ENCODE assay signal across 9 cellular contexts in genomic region chr7:155598810-155599210, GRCh38. TPM values are rescaled to one million over a fixed set of nuclear protein-coding genes. Genes with fewer than 3 reads are reported as not detected.
DNase-seq lines count a peak whose midpoint lies in the region; ATAC-seq and TF ChIP-seq lines count a peak whose summit lies in the region.
"Had no signal": no experiment of that assay in that cellular context is flagged by ENCODE, and none has a peak within 500 bp of the region (broad histone marks: within the 10 kb centered on the region; RNA-seq: fewer than 3 reads in every experiment).

No MANE protein-coding gene starts in this region.

- H3K27me3 Mint-ChIP-seq in Caco-2 (ENCODE audit: insufficient read depth, unreplicated experiment): no peaks in the 10 kb centered on the region
- H3K27me3 Mint-ChIP-seq in T-cell: peaks cover 23 to 45% of the 10 kb centered on the region in 2 donors
- peaks cover 35% of the 10 kb centered on the region for H3K27me3 Mint-ChIP-seq in activated naive CD8-positive, alpha-beta T cell treated with anti-CD3 and anti-CD28 coated beads, Interleukin-2, amount 50 U/mL, for 24 hours

- peak; percentile 81 to 90 for DNase-seq in Caco-2
- DNase-seq in NAMALWA (ENCODE audit: low spot score): peak; percentile 93
- peak; percentile 44 to 84 (median 75) for DNase-seq in T-cell
- peak; percentile 91 for DNase-seq in activated naive CD8-positive, alpha-beta T cell treated with anti-CD3 and anti-CD28 coated beads, Interleukin-2, amount 50 U/mL, for 24 hours
- DNase-seq in cardiac septum (ENCODE audit: low spot score): peak; percentile 92
- DNase-seq in pulmonary artery endothelial cell (ENCODE audit: low read depth, low spot score): peak; percentile 17
- peak; percentile 78 to 94 for DNase-seq in aorta

- intact Hi-C loops in Caco-2 (cut with micrococcal nuclease; ENCODE audit: unreplicated experiment): loop anchor here (1.0 to 5.0 kb wide), 6 partner anchors 19 to 169 kb away; partner anchors contain the start of gene RBM33
- intact Hi-C loops in cardiac septum (cut with DNase I): no loop called here
- intact Hi-C loops in aorta (cut with DNase I): loop anchor here (1.0 to 5.0 kb wide), 3 partner anchors 138 to 170 kb away; no protein-coding TSS in a partner anchor

- POLR2A ChIA-PET in Caco-2 (lab: Charles Lee) (interaction anchor here (1.2 to 1.5 kb wide), 2 partner anchors 20 to 45 kb away, joined by 6 to 11 read pairs; partner anchors contain the start of gene RBM33), T-cell (lab: Charles Lee) (interaction anchor here (0.5 to 0.6 kb wide), 2 partner anchors 70 to 171 kb away, joined by 3 to 4 read pairs; no protein-coding TSS in a partner anchor)

- H3K4me3 Mint-ChIP-seq in Caco-2 (ENCODE audit: unreplicated experiment): peak overlapping the region; percentile 47
- H3K4me3 Mint-ChIP-seq in T-cell: no peak overlapping the region
- H3K4me3 Mint-ChIP-seq in activated naive CD8-positive, alpha-beta T cell treated with anti-CD3 and anti-CD28 coated beads, Interleukin-2, amount 50 U/mL, for 24 hours: no peak overlapping the region
- H3K4me3 Mint-ChIP-seq: activated naive CD4-positive, alpha-beta T cell treated with anti-CD3 and anti-CD28 coated beads, Interleukin-2, amount 50 U/mL, for 24 hours had no signal

- H3K4me3 ChIP-seq in Caco-2 (ENCODE audit: low read depth, low read length): no peak overlapping the region
- H3K4me3 ChIP-seq in aorta (ENCODE audit: low read length in 2 of 2): no peak overlapping the region

- H3K36me3 ChIP-seq in Caco-2 (ENCODE audit: control insufficient read depth, insufficient read depth, low read length) (no peaks in the 10 kb centered on the region), aorta (ENCODE audit: control insufficient read depth in 1 of 2, insufficient read depth in 2 of 2, low read length in 1 of 2) (no peaks in the 10 kb centered on the region)

- CTCF ChIA-PET in Caco-2 (lab: Charles Lee) (interaction anchor here (0.6 to 2.0 kb wide), 25 partner anchors 12 to 221 kb away, joined by 3 to 43 read pairs (median 4); partner anchors contain the start of gene RBM33), T-cell (lab: Charles Lee) (interaction anchor here (0.5 to 4.4 kb wide), 22 partner anchors 12 to 671 kb away, joined by 3 to 49 read pairs (median 4); no protein-coding TSS in a partner anchor)

- H3K27me3 ChIP-seq in Caco-2 (replicated peaks; ENCODE audit: control insufficient read depth, insufficient read depth, low read length): no peaks in the 10 kb centered on the region
- H3K27me3 ChIP-seq in aorta (ENCODE audit: control insufficient read depth in 1 of 2, insufficient read depth in 2 of 2, low read length in 1 of 2): no peaks in the 10 kb centered on the region

- peak; percentile 88 to 97 for TF ChIP-seq CTCF in Caco-2 (IDR thresholded peaks at IDR 0.05; ENCODE audit: insufficient read depth in 1 of 2, low read depth in 1 of 2, low read length in 1 of 2, severe bottlenecking in 1 of 2, unreplicated experiment in 1 of 2)

- ATAC-seq in GM21723 (IDR thresholded peaks at IDR 0.05; ENCODE audit: unreplicated experiment) (peak; percentile 78), T-cell (replicated peaks in 1 of 4) (peak; percentile 70 to 79 (median 74)), aorta (ENCODE audit: low FRiP score) (peak; percentile 84)
- peak; percentile 86 for ATAC-seq in activated naive CD8-positive, alpha-beta T cell treated with anti-CD3 and anti-CD28 coated beads, Interleukin-2, amount 50 U/mL, for 24 hours

- H3K4me1 ChIP-seq in Caco-2 (peaks cover 17% of the 10 kb centered on the region), aorta (ENCODE audit: control insufficient read depth in 1 of 2, insufficient read depth in 2 of 2, low read length in 2 of 2) (no peaks in the 10 kb centered on the region)

- no peak overlapping the region for H3K27ac Mint-ChIP-seq in Caco-2 (ENCODE audit: unreplicated experiment)
- no peak overlapping the region for H3K27ac Mint-ChIP-seq in T-cell
- H3K27ac Mint-ChIP-seq in activated naive CD8-positive, alpha-beta T cell treated with anti-CD3 and anti-CD28 coated beads, Interleukin-2, amount 50 U/mL, for 24 hours: no peak overlapping the region
- H3K27ac Mint-ChIP-seq: activated naive CD4-positive, alpha-beta T cell treated with anti-CD3 and anti-CD28 coated beads, Interleukin-2, amount 50 U/mL, for 24 hours had no signal

- H3K9me3 ChIP-seq in Caco-2 (no peaks in the 10 kb centered on the region), aorta (ENCODE audit: control insufficient read depth, low read length) (no peaks in the 10 kb centered on the region)

- H3K4me1 Mint-ChIP-seq in Caco-2 (ENCODE audit: low read depth, unreplicated experiment) (peaks cover 7% of the 10 kb centered on the region), T-cell (peaks cover 3 to 6% (median 3%) of the 10 kb centered on the region in 3 donors)
- H3K4me1 Mint-ChIP-seq in activated naive CD8-positive, alpha-beta T cell treated with anti-CD3 and anti-CD28 coated beads, Interleukin-2, amount 50 U/mL, for 24 hours: peaks cover 10% of the 10 kb centered on the region

- H3K9me3 Mint-ChIP-seq in Caco-2 (ENCODE audit: unreplicated experiment) (no peaks in the 10 kb centered on the region), T-cell (no peaks in the 10 kb centered on the region)
- H3K9me3 Mint-ChIP-seq in activated naive CD8-positive, alpha-beta T cell treated with anti-CD3 and anti-CD28 coated beads, Interleukin-2, amount 50 U/mL, for 24 hours: no peaks in the 10 kb centered on the region
- H3K9me3 Mint-ChIP-seq: activated naive CD4-positive, alpha-beta T cell treated with anti-CD3 and anti-CD28 coated beads, Interleukin-2, amount 50 U/mL, for 24 hours had no signal

- H3K27ac ChIP-seq in aorta (ENCODE audit: low read depth in 1 of 2, low read length in 2 of 2): no peak overlapping the region

- WGBS in aorta, 2 donors: 6 to 9% methylated on average over 12 of the region's 12 CpGs

- no peaks in the 10 kb centered on the region for H3K36me3 Mint-ChIP-seq in Caco-2 (ENCODE audit: insufficient read depth, unreplicated experiment)
- H3K36me3 Mint-ChIP-seq in T-cell: no peaks in the 10 kb centered on the region
- no peaks in the 10 kb centered on the region for H3K36me3 Mint-ChIP-seq in activated naive CD8-positive, alpha-beta T cell treated with anti-CD3 and anti-CD28 coated beads, Interleukin-2, amount 50 U/mL, for 24 hours (ENCODE audit: low read depth)
- H3K36me3 Mint-ChIP-seq: activated naive CD4-positive, alpha-beta T cell treated with anti-CD3 and anti-CD28 coated beads, Interleukin-2, amount 50 U/mL, for 24 hours had no signal

- no TSS peak for BruUV-seq in Caco-2 (replicated peaks; lab: Mats Ljungman, UMichigan)

RNA-seq across cellular contexts. Expression of gene RBM33, which starts 45.7 kb away (rescaled TPM):
- total RNA-seq in Caco-2 (2022): 82.8 and 89.9 TPM in 2 replicates
- total RNA-seq in T-cell: 100 to 1,000 TPM; 157 to 180 (median 170) TPM
- 41.4 TPM for total RNA-seq in cardiac septum
- 21.8 and 25.5 TPM in 2 replicates for total RNA-seq in pulmonary artery endothelial cell
- 10 to 100 TPM; 66.5 to 80.0 TPM for total RNA-seq in aorta
- polyA plus RNA-seq in aorta: 10 to 100 TPM in 1 of 2 donors, 1 to 10 TPM in 1; 4.1 to 27.9 TPM

RNA-seq across cellular contexts. Expression of gene CNPY1, which starts 52.5 kb away (rescaled TPM):
- total RNA-seq in Caco-2 (2022) (not detected in 2 replicates), T-cell (not detected), cardiac septum (not detected), pulmonary artery endothelial cell (not detected in 2 replicates), aorta (not detected)
- polyA plus RNA-seq in aorta: not detected

Comparison
In these comparisons a context has a peak if more than half of its experiments do, and no peak if none do; other contexts are left out.
1. DNase-seq: peak in every context shown above with its lines; median percentile 93 in NAMALWA; 92 in cardiac septum; 91 in activated naive CD8-positive, alpha-beta T cell treated with anti-CD3 and anti-CD28 coated beads, Interleukin-2, amount 50 U/mL, for 24 hours; 86 in aorta; 86 in Caco-2; 75 in T-cell; 17 in pulmonary artery endothelial cell.